Comparison of ENCODE assay signal across 8 cellular contexts in the genomic region with DNA sequence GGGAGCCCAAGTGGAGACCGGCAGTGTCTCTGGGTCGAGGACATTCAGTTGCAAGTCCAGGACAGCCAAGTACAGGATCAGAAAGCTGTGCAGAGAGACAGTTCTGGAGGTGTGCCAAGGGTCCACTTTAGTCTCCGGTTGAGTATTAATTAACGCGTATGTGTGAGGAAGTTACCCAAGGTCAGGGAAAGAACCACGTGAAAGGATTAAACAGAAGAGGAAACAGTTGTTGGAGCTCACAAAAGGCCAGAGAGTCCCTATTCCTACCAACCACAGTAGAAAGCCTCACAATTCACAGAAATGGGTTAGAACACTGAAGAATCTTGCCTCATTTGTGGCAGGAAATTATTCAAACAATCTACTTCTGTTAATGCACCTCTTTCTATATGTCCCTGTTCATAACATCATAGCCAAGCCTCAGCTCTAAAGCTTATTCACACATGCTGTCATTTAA. TPM values are rescaled to one million over a fixed set of nuclear protein-coding genes. Genes with fewer than 3 reads are reported as not detected.
A peak's percentile ranks its signal among the peaks of the same experiment; 100 is the strongest.
DNase-seq lines count a peak whose midpoint lies in the region; ATAC-seq and TF ChIP-seq lines count a peak whose summit lies in the region.

No MANE protein-coding gene starts in this region.

- ATAC-seq in GM18498 (IDR thresholded peaks at IDR 0.05; ENCODE audit: unreplicated experiment) = peak; percentile 65
- ATAC-seq in left colon = peak; percentile 73
- ATAC-seq in GM19023 (IDR thresholded peaks at IDR 0.05; ENCODE audit: unreplicated experiment) = no peak

- in situ Hi-C loops in GM13976 (cut with MboI; ENCODE audit: low sequenced_read_pairs, unreplicated experiment) = loop anchor here (10.0 kb wide), 2 partner anchors 113 to 163 kb away; no protein-coding TSS in a partner anchor

- DNase-seq in HT-29 (ENCODE audit: low spot score) = peak; percentile 82
- peak; percentile 88 for DNase-seq in SIG-M5 treated with dmso at 0.1 percent for 504 hours (lab: John Stamatoyannopoulos, UW; ENCODE audit: unreplicated experiment)
- peak in 1 of 2 donors; percentile 48 for DNase-seq in left colon
- DNase-seq in effector CD8-positive, alpha-beta T cell (lab: John Stamatoyannopoulos, UW) = no peak
- DNase-seq in NAMALWA (ENCODE audit: low spot score) = no peak
- DNase-seq in GM13976 (ENCODE audit: low spot score) = no peak

- no peak for TF ChIP-seq CTCF in GM13976 (IDR thresholded peaks at IDR 0.05; ENCODE audit: borderline replicate concordance, control extremely low read depth, extremely low read depth, insufficient read depth, missing control alignments)

- intact Hi-C loops in left colon (cut with DNase I, micrococcal nuclease) = loop anchor here in 1 of 2 donors (10.0 kb wide), 1 partner anchor 163 kb away; no protein-coding TSS in a partner anchor

RNA-seq across cellular contexts. Expression of a gene that starts 17.9 kb away (rescaled TPM):
- total RNA-seq in HT-29 (2014; rRNA removed; shearing (Covaris generic)) = 7.3 and 7.8 TPM in 2 replicates
- 1 to 10 TPM; 8.6 to 9.9 TPM for total RNA-seq in left colon

Comparison
In these comparisons a context has a peak if more than half of its experiments do, and no peak if none do; other contexts are left out.
1. DNase-seq: peak in HT-29 (single experiment) and SIG-M5 treated with dmso at 0.1 percent for 504 hours (single experiment); none in effector CD8-positive, alpha-beta T cell (single experiment), NAMALWA (single experiment) and GM13976 (single experiment).